Comparison of ENCODE assay signal across 1 cellular context in the genomic region with DNA sequence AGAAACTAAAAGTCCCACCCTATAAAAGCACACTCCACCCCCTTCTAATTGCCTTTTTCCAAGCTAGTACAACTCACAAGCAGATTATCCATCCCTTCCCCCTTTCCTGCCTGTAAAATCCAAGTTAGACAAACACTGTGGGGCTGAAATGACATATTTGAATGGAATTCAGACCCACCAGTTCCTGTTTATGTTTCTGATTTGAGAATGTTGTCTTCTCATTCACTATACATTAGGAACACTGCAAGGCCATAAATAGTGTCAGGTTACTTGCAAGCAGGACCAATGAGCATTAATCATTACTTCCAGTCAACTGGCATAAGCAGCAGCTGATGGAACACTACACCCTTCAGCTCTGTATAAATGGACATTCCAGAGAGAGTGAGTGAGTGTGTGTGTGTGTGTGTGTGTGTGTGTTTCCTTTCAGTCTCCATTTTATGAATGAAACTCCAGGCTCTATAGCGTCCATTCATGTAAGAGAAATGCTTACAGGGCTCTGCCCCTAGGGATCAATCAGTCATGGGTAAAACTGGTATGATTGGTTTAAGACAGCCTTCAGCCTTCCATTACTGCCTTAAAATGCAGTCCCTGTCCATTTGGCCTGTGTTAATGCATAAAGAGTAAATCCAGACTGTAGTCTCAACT.
TF ChIP-seq lines count a peak whose summit lies in the region.

No MANE protein-coding gene starts in this region.

TF ChIP-seq in SK-N-SH treated with all-trans-retinoic acid at 6 μM for 48 hours, 23 proteins besides CTCF, POLR2A, EP300 and RAD21 (continued from another document):
- TF ChIP-seq POU6F1 (CRISPR knock-in tag; IDR thresholded peaks at IDR 0.05; ENCODE audit: borderline replicate concordance, low read depth) (peak; percentile 96; the same call in 1 of the 2 replicates), PATZ1 (CRISPR knock-in tag; IDR thresholded peaks at IDR 0.05; ENCODE audit: borderline replicate concordance) (peak; percentile 68), ISL1 (CRISPR knock-in tag; IDR thresholded peaks at IDR 0.05) (peak; percentile 98), ZNF565 (CRISPR knock-in tag; conservative IDR thresholded peaks at IDR 0.05; ENCODE audit: low read depth) (0 out of 2 replicates have a peak, but pooled peaks have one; percentile 20), SNAI2 (CRISPR knock-in tag; IDR thresholded peaks at IDR 0.05) (no peak)
